In the genomic region with DNA sequence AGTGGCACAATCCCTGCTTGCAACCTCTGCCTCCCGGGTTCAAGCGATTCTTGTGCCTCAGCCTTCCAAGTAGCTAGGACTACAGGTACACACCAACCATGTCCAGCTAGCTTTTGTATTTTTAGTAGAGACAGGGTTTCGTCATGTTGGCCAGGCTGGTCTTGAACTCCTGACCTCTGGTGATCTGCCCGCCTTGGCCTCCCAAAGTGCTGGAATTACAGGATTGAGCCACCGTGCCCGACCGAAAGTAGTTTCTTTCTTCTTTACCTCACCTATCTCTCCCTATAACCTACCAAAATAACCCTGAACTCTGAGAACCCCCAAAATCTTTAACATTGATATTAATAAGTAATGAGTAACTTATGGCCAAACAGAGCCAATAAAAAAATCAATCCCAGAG, we compare ENCODE assay signal across 5 cellular contexts.
DNase-seq lines count a peak whose midpoint lies in the region; ATAC-seq, FAIRE-seq and TF ChIP-seq lines count a peak whose summit lies in the region.
"Not testable (repeated sequence)": the region's sequence is repeated elsewhere in the genome, so short reads cannot be mapped to it uniquely, and the experiment has no call there.

No MANE protein-coding gene starts in this region.

- not testable (repeated sequence) for H3K9ac ChIP-seq in liver (ENCODE audit: low read depth in 1 of 2, low read length in 2 of 2)

- not testable (repeated sequence) for H3K4me3 ChIP-seq in liver (ENCODE audit: low read depth in 1 of 3, low read length in 3 of 3); pancreas

- H3K36me3 Mint-ChIP-seq in MCF 10A (ENCODE audit: insufficient read depth, unreplicated experiment), result peaks cover 13% of the 10 kb centered on the region
- not testable (repeated sequence) for H3K36me3 Mint-ChIP-seq in mesothelial cell of epicardium

- not testable (repeated sequence) for BruUV-seq in MCF 10A (replicated peaks; lab: Mats Ljungman, UMichigan)

- not testable (repeated sequence) for H3K4me1 Mint-ChIP-seq in MCF 10A (ENCODE audit: insufficient read depth, unreplicated experiment)
- peaks cover 26% of the 10 kb centered on the region for H3K4me1 Mint-ChIP-seq in mesothelial cell of epicardium

- not testable (repeated sequence) for DNase-seq in RWPE1 (ENCODE audit: low spot score); MCF 10A (ENCODE audit: unreplicated experiment); mesothelial cell of epicardium (ENCODE audit: low spot score in 2 of 2, unreplicated experiment in 2 of 2); pancreas

- H3K27ac Mint-ChIP-seq in MCF 10A (ENCODE audit: low read depth, unreplicated experiment) (peak overlapping the region; percentile 62), mesothelial cell of epicardium (peak overlapping the region; percentile 61)

- peak overlapping the region; percentile 9; the same call in 1 of the 2 replicates for H3K27ac ChIP-seq in RWPE1
- not testable (repeated sequence) for H3K27ac ChIP-seq in liver (ENCODE audit: low read depth in 1 of 2, low read length in 2 of 2)
- H3K27ac ChIP-seq in pancreas, result peak overlapping the region in 3 of 4 donors; percentile 6 to 38 (median 15)

- TF ChIP-seq RAD21 in liver (IDR thresholded peaks at IDR 0.05), result not testable (repeated sequence)

- not testable (repeated sequence) for H3K9me3 ChIP-seq in liver (ENCODE audit: control insufficient read depth in 4 of 4, low read length in 3 of 4); pancreas

- H3K4me1 ChIP-seq in liver (ENCODE audit: control insufficient read depth in 4 of 4, insufficient read depth in 4 of 4, low read length in 3 of 4); pancreas: not testable (repeated sequence)

- POLR2A ChIA-PET in RWPE1 (lab: Yijun Ruan, JAX; ENCODE audit: low non-redundant PET); MCF 10A (lab: Yijun Ruan, JAX): not testable (repeated sequence)

- not testable (repeated sequence) for FAIRE-seq in pancreas (lab: Jason Lieb, UNC)

- not testable (repeated sequence) for H3K9me3 Mint-ChIP-seq in MCF 10A (ENCODE audit: unreplicated experiment); mesothelial cell of epicardium

- intact Hi-C loops in MCF 10A (cut with micrococcal nuclease); pancreas (cut with DNase I): not testable (repeated sequence)

- not testable (repeated sequence) for H3K36me3 ChIP-seq in liver (ENCODE audit: control insufficient read depth in 4 of 4, insufficient read depth in 3 of 4, low read depth in 1 of 4, low read length in 3 of 4); pancreas

- 47% methylated on average over 7 of the region's 7 CpGs for WGBS in liver
- WGBS in pancreas, 2 donors, result 44 to 55% methylated on average over 7 of the region's 7 CpGs

- not testable (repeated sequence) for H3K27me3 Mint-ChIP-seq in MCF 10A (ENCODE audit: insufficient read depth, unreplicated experiment); mesothelial cell of epicardium (ENCODE audit: low read depth)

- TF ChIP-seq CTCF in RWPE1 (conservative IDR thresholded peaks at IDR 0.05; ENCODE audit: low read depth); MCF 10A (IDR thresholded peaks at IDR 0.05; ENCODE audit: unreplicated experiment); liver (IDR thresholded peaks at IDR 0.05; ENCODE audit: low read depth, low read length, missing input control); mesothelial cell of epicardium (IDR thresholded peaks at IDR 0.05; ENCODE audit: unreplicated experiment); pancreas (IDR thresholded peaks at IDR 0.05): not testable (repeated sequence)

- H3K4me3 Mint-ChIP-seq in MCF 10A (ENCODE audit: unreplicated experiment); mesothelial cell of epicardium: not testable (repeated sequence)

- H3K27me3 ChIP-seq in liver (ENCODE audit: control insufficient read depth in 4 of 4, insufficient read depth in 4 of 4, low read length in 3 of 4); pancreas: not testable (repeated sequence)

- ATAC-seq in pancreas, result peak in 1 of 4 donors; percentile 41

- CTCF ChIA-PET in RWPE1 (lab: Yijun Ruan, JAX), result interaction anchor here (0.7 kb wide), 1 partner anchor 128 kb away, joined by 3 read pairs; no protein-coding TSS in a partner anchor
- CTCF ChIA-PET in MCF 10A (lab: Yijun Ruan, JAX), result interaction anchor here (1.5 to 2.4 kb wide), 2 partner anchors 12 to 198 kb away, joined by 12 to 15 read pairs; no protein-coding TSS in a partner anchor

TF ChIP-seq in liver, 16 proteins besides CTCF, POLR2A, EP300 and RAD21:
- TF ChIP-seq RXRA (IDR thresholded peaks at IDR 0.05) (peak in 1 of 2 donors; percentile 14), NR2F2 (IDR thresholded peaks at IDR 0.05) (peak; percentile 43)
